In the genomic region with DNA sequence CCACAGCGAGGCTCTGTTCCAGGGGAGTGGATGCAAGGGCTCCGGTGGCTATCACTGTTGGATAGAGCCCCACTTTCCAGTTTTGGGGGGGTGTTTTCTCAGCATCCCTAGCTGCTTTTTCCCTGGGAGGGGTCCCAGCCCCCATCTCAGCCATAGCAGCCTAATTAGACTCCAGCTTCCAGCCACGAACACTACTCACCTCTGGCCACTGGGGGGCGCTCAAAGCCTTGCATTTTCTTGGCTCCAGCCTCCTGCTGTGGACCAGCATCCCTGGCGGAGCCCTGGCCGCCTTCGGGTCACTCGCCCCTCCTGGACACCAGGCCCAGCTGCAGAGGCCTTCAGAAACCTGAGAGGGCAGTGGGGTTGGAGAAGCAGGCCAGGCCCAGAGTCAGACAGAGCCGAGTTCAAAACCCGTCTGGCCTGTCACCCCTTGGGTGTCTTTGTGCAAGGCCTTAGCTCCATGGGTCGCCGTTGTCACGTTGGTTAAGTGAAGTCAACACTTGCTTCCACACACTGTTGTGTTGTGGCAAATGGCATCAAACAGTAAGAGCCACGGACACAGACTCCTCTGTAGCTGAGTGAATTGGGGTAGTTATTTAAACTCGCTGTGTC, we compare ENCODE assay signal across 8 cellular contexts.
DNase-seq lines count a peak whose midpoint lies in the region; ATAC-seq and TF ChIP-seq lines count a peak whose summit lies in the region.

No MANE protein-coding gene starts in this region.

- no peak overlapping the region for H3K4me3 ChIP-seq in MG63
- H3K4me3 ChIP-seq in coronary artery = no peak overlapping the region
- H3K4me3 ChIP-seq in lower lobe of right lung = no peak overlapping the region

- H3K27me3 ChIP-seq in MG63 (no peaks in the 10 kb centered on the region), lower lobe of right lung (ENCODE audit: low read depth) (no peaks in the 10 kb centered on the region)

- H3K4me1 ChIP-seq in lower lobe of right lung = no peaks in the 10 kb centered on the region

- H3K36me3 ChIP-seq in MG63 = peaks cover 5% of the 10 kb centered on the region
- peaks cover 87% of the 10 kb centered on the region for H3K36me3 ChIP-seq in lower lobe of right lung

- ATAC-seq in lower lobe of right lung (peak; percentile 47 to 53), GM21515 (IDR thresholded peaks at IDR 0.05; ENCODE audit: unreplicated experiment) (no peak)

- intact Hi-C loops in lower lobe of right lung (cut with DNase I) = no loop called here

- H3K27ac ChIP-seq in coronary artery (no peak overlapping the region), lower lobe of right lung (no peak overlapping the region)

- peak; percentile 45 for DNase-seq in NCI-H2107 (lab: John Stamatoyannopoulos, UW)
- no peak for DNase-seq in NCI-H2107 treated with DMSO at 0.1 percent for 48 hours (lab: John Stamatoyannopoulos, UW; ENCODE audit: unreplicated experiment)
- peak; percentile 52 for DNase-seq in MG63
- peak; percentile 21 to 56 for DNase-seq in activated CD4-positive, alpha-beta T cell treated with anti-CD3 and anti-CD28 coated beads for 24 hours (ENCODE audit: low read depth in 2 of 2)
- DNase-seq in coronary artery (ENCODE audit: low spot score) = no peak
- DNase-seq in lower lobe of right lung = peak; percentile 65
- DNase-seq in stimulated activated CD8-positive, alpha-beta memory T cell treated with anti-CD3 and anti-CD28 coated beads, Interleukin-15, amount 100 ng/mL, for 1 hour (ENCODE audit: low read depth) = peak; percentile 21

- H3K9me3 ChIP-seq in MG63 (no peaks in the 10 kb centered on the region), lower lobe of right lung (no peaks in the 10 kb centered on the region)

- TF ChIP-seq CTCF in coronary artery (IDR thresholded peaks at IDR 0.05) (peak; percentile 87), lower lobe of right lung (IDR thresholded peaks at IDR 0.05) (peak; percentile 79)

Comparison
In these comparisons a context has a peak if more than half of its experiments do, and no peak if none do; other contexts are left out.
1. DNase-seq: peak in NCI-H2107 (single experiment), MG63 (single experiment), activated CD4-positive, alpha-beta T cell treated with anti-CD3 and anti-CD28 coated beads for 24 hours (2 of 2), lower lobe of right lung (single experiment) and stimulated activated CD8-positive, alpha-beta memory T cell treated with anti-CD3 and anti-CD28 coated beads, Interleukin-15, amount 100 ng/mL, for 1 hour (single experiment); none in NCI-H2107 treated with DMSO at 0.1 percent for 48 hours (single experiment) and coronary artery (single experiment).